In the genomic region with DNA sequence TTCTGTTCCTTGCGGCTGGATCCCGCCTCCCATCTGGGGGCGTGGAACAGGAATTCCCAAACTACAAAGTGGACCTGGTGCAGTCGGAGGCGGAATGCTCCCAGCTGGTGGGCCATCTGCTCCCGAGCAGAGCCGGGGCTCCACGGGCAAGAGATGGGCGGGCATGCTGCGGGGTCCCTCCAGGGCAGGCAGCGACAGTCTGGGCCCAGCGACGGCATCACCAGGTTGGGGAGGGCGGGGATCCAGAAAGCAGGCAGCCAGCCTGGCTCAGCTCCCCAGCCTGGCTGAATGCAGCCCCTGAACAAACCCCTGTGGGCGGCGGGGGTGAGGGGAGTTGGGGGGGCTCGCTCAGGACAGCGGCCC, we compare ENCODE assay signal across 15 cellular contexts. TPM values are rescaled to one million over a fixed set of nuclear protein-coding genes. Genes with fewer than 3 reads are reported as not detected.
A peak's percentile ranks its signal among the peaks of the same experiment; 100 is the strongest.
DNase-seq lines count a peak whose midpoint lies in the region; TF ChIP-seq lines count a peak whose summit lies in the region.
"Had no signal": no experiment of that assay in that cellular context is flagged by ENCODE, and none has a peak within 500 bp of the region (broad histone marks: within the 10 kb centered on the region; RNA-seq: fewer than 3 reads in every experiment).

No MANE protein-coding gene starts in this region.

- H3K4me2 ChIP-seq in BLaER1 (peak overlapping the region; percentile 95), neural progenitor cell (no peak overlapping the region)

- no peak overlapping the region for H2AFZ ChIP-seq in neural progenitor cell (replicated peaks)
- H2AFZ ChIP-seq: GM23248 had no signal

- H3K4me3 ChIP-seq in BLaER1: no peak overlapping the region
- no peak overlapping the region for H3K4me3 ChIP-seq in neural progenitor cell
- H3K4me3 ChIP-seq: GM23248 had no signal

- H3K27ac ChIP-seq in BLaER1 (no peak overlapping the region), neural progenitor cell (no peak overlapping the region)
- H3K27ac ChIP-seq: GM23248 had no signal

- no peaks in the 10 kb centered on the region for H3K9me3 Mint-ChIP-seq in neural progenitor cell
- H3K9me3 Mint-ChIP-seq: CD4-positive, alpha-beta T cell had no signal

- peaks cover 40% of the 10 kb centered on the region for H3K4me1 Mint-ChIP-seq in neural progenitor cell

- peaks cover 2% of the 10 kb centered on the region for H3K27me3 Mint-ChIP-seq in neural progenitor cell (ENCODE audit: insufficient read depth, low read depth)

- H3K36me3 ChIP-seq in BLaER1 (peaks cover 36% of the 10 kb centered on the region), neural progenitor cell (no peaks in the 10 kb centered on the region)

- H3K9me3 ChIP-seq in BLaER1 (no peaks in the 10 kb centered on the region), neural progenitor cell (ENCODE audit: low read depth) (no peaks in the 10 kb centered on the region)

- no peak overlapping the region for H3K27ac Mint-ChIP-seq in neural progenitor cell
- H3K27ac Mint-ChIP-seq: CD4-positive, alpha-beta T cell had no signal

- TF ChIP-seq CTCF in neural progenitor cell (IDR thresholded peaks at IDR 0.05): no peak

- H3K79me2 ChIP-seq in neural progenitor cell (ENCODE audit: low read depth): peaks cover 25% of the 10 kb centered on the region

- H3K4me3 Mint-ChIP-seq in neural progenitor cell: peak overlapping the region; percentile 30
- H3K4me3 Mint-ChIP-seq: CD4-positive, alpha-beta T cell had no signal

- H3K4me1 ChIP-seq in BLaER1 (peaks cover 84% of the 10 kb centered on the region), neural progenitor cell (peaks cover 44% of the 10 kb centered on the region)

- H3K36me3 Mint-ChIP-seq in neural progenitor cell: no peaks in the 10 kb centered on the region

- H3K27me3 ChIP-seq in BLaER1 (peaks cover 10% of the 10 kb centered on the region), neural progenitor cell (peaks cover 11% of the 10 kb centered on the region)

- H3F3A ChIP-seq in neural progenitor cell (ENCODE audit: low read depth): peaks cover 4% of the 10 kb centered on the region

- H4K20me1 ChIP-seq in BLaER1 (peaks cover 85% of the 10 kb centered on the region), neural progenitor cell (ENCODE audit: low read depth) (peaks cover 46% of the 10 kb centered on the region)

- DNase-seq in ELF-1 (ENCODE audit: low read depth, low spot score): peak; percentile 54
- DNase-seq in NCI-H2171 treated with DMSO at 0.1 percent for 48 hours (lab: John Stamatoyannopoulos, UW): peak; percentile 80
- peak; percentile 58 for DNase-seq in neural progenitor cell (ENCODE audit: low spot score)
- DNase-seq in SW480 (ENCODE audit: low spot score): no peak
- no peak for DNase-seq in KG1 (lab: John Stamatoyannopoulos, UW)
- DNase-seq in hepatic stellate cell (ENCODE audit: low spot score): no peak
- DNase-seq: 8988T; AML-193; C1 segment of cervical spinal cord; CD4-positive, alpha-beta T cell; DMS53; GM23248; H7; IMR-90 had no signal

- H3K9ac ChIP-seq in BLaER1 (no peak overlapping the region), neural progenitor cell (no peak overlapping the region)
- H3K9ac ChIP-seq: GM23248 had no signal

RNA-seq across cellular contexts. Expression of a gene that starts 3.6 kb away (rescaled TPM):
- 1.7 and 25.6 TPM in 2 replicates for total RNA-seq in neural progenitor cell (ENCODE audit: low replicate concordance)

RNA-seq across cellular contexts. Expression of a gene that starts 17.1 kb away (rescaled TPM):
- total RNA-seq in neural progenitor cell (ENCODE audit: low replicate concordance): 10.6 and 11.5 TPM in 2 replicates

RNA-seq across cellular contexts. Expression of a gene that starts 42.2 kb away (rescaled TPM):
- total RNA-seq in neural progenitor cell (ENCODE audit: low replicate concordance): 12.0 and 18.8 TPM in 2 replicates

RNA-seq across cellular contexts. Expression of a gene that starts 44.6 kb away (rescaled TPM):
- total RNA-seq in neural progenitor cell (ENCODE audit: low replicate concordance): 0.31 TPM in 1 of 2 replicates, not detected in the other
- total RNA-seq: CD4-positive, alpha-beta T cell; GM23248; IMR-90 had no signal

Comparison
In these comparisons a context has a peak if more than half of its experiments do, and no peak if none do; other contexts are left out.
1. DNase-seq: peak in ELF-1 (single experiment), NCI-H2171 treated with DMSO at 0.1 percent for 48 hours (single experiment) and neural progenitor cell (single experiment); none in SW480 (single experiment), KG1 (single experiment) and hepatic stellate cell (single experiment).